Comparison of ENCODE assay signal across 8 cellular contexts in the genomic region with DNA sequence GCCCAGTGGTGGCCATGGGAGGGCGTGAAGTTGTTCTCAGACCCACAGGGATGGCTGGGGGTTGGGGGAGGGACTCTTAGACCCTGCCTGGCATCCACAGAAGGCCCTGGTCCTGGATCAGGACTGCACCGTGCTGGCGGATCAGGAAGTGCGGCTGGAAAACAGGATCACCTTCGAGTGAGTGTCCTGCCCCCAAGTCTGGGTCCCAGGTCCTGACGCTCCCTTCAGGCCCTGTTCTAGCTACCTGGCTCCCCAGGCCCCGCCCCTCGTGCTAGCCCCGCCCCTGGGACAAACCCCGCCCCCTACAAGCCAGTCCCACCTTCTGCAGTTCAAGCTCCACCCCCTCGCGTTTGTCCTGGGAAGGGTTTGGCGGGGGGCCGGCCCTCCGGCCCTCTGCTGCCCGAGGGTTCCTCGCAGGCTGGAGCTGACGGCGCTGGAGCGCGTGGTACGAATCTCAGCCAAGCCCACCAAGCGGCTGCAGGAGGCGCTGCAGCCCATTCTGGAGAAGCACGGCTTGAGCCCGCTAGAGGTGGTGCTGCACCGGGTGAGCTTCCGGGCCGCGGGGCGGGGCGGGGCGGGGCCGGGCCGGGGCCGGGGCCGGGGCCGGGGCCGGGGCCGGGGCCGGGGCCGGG. TPM values are rescaled to one million over a fixed set of nuclear protein-coding genes. Genes with fewer than 3 reads are reported as not detected.
DNase-seq lines count a peak whose midpoint lies in the region; ATAC-seq and TF ChIP-seq lines count a peak whose summit lies in the region.

No MANE protein-coding gene starts in this region.

- ATAC-seq in HG03460 (IDR thresholded peaks at IDR 0.05; ENCODE audit: unreplicated experiment): peak; percentile 65

- POLR2A ChIA-PET in OCI-LY7 (lab: Charles Lee): interaction anchor here (0.6 to 1.7 kb wide), 6 partner anchors 9 to 713 kb away, joined by 3 to 7 read pairs (median 4); a partner anchor contains a TSS

- H2AFZ ChIP-seq in OCI-LY7 (ENCODE audit: low read length): no peak overlapping the region

- CTCF ChIA-PET in OCI-LY7 (lab: Charles Lee; ENCODE audit: unreplicated experiment): interaction anchor here (0.6 to 1.7 kb wide), 9 partner anchors 9 to 45 kb away, joined by 3 to 10 read pairs (median 5); a partner anchor contains a TSS

- no peak overlapping the region for H3K9ac ChIP-seq in adipocyte (ENCODE audit: low read length)

- H3K4me3 ChIP-seq in OCI-LY7 (ENCODE audit: low read depth, low read length, poor library complexity, severe bottlenecking) (peak overlapping the region; percentile 10), adipocyte (ENCODE audit: low read length) (peak overlapping the region; percentile 83)

- H3K9me3 ChIP-seq in OCI-LY7 (ENCODE audit: low read length): no peaks in the 10 kb centered on the region
- H3K9me3 ChIP-seq in adipocyte (ENCODE audit: control insufficient read depth, low read length): no peaks in the 10 kb centered on the region

- H3K27ac ChIP-seq in OCI-LY7 (ENCODE audit: low read depth, low read length, poor library complexity, severe bottlenecking): peak overlapping the region; percentile 56

- BruUV-seq in OCI-LY7 (replicated peaks; lab: Mats Ljungman, UMichigan): no TSS peak

- no peaks in the 10 kb centered on the region for H3K79me2 ChIP-seq in OCI-LY7 (ENCODE audit: insufficient read depth, low read depth, low read length)

- H3K4me2 ChIP-seq in OCI-LY7 (ENCODE audit: low read length): peak overlapping the region; percentile 59; the same call in 1 of the 2 replicates

- intact Hi-C loops in OCI-LY7 (cut with micrococcal nuclease; ENCODE audit: unreplicated experiment): no loop called here
- intact Hi-C loops in cardiac septum (cut with DNase I): no loop called here
- intact Hi-C loops in posterior vena cava (cut with DNase I): no loop called here

- no peaks in the 10 kb centered on the region for H4K20me1 ChIP-seq in OCI-LY7 (ENCODE audit: insufficient read depth, low read length)

- TF ChIP-seq CTCF in GM12872 (IDR thresholded peaks at IDR 0.05; ENCODE audit: insufficient read depth, low read depth, low read length): peak; percentile 52
- TF ChIP-seq CTCF in OCI-LY7 (conservative IDR thresholded peaks at IDR 0.05; ENCODE audit: low read length): peak; percentile 63

- DNase-seq in OCI-LY7 (ENCODE audit: low spot score): peak; percentile 87
- peak; percentile 86 for DNase-seq in adipocyte (ENCODE audit: low read depth)
- peak; percentile 85 for DNase-seq in cardiac septum (ENCODE audit: low spot score)
- peak; percentile 96 for DNase-seq in posterior vena cava (ENCODE audit: low spot score)
- no peak for DNase-seq in NCI-H510A (lab: John Stamatoyannopoulos, UW)
- DNase-seq in GDM1 (lab: John Stamatoyannopoulos, UW): no peak

- no peaks in the 10 kb centered on the region for H3K9me2 ChIP-seq in OCI-LY7 (ENCODE audit: insufficient read depth, low read length)

- H3K4me1 ChIP-seq in OCI-LY7 (ENCODE audit: insufficient read depth, low read length, poor library complexity, severe bottlenecking) (peaks cover 42% of the 10 kb centered on the region), adipocyte (ENCODE audit: control insufficient read depth, insufficient read depth, low read length) (peaks cover 17% of the 10 kb centered on the region)

- H3K36me3 ChIP-seq in OCI-LY7 (ENCODE audit: insufficient read depth, low read length): peaks cover 36% of the 10 kb centered on the region
- no peaks in the 10 kb centered on the region for H3K36me3 ChIP-seq in adipocyte (ENCODE audit: control insufficient read depth, insufficient read depth, low read length, severe bottlenecking)

- H3K27me3 ChIP-seq in adipocyte (replicated peaks; ENCODE audit: control insufficient read depth, insufficient read depth, low read length): peaks cover 9% of the 10 kb centered on the region

RNA-seq across cellular contexts. Expression of a gene that starts 12.9 kb away (rescaled TPM):
- total RNA-seq in OCI-LY7 (2014; rRNA removed; shearing (Covaris generic)): 33.0 and 43.3 TPM in 2 replicates
- total RNA-seq in OCI-LY7 (2022) (41.7 and 46.3 TPM in 2 replicates), cardiac septum (4.3 TPM), posterior vena cava (10 to 100 TPM; 11.3 to 13.4 TPM)

RNA-seq across cellular contexts. Expression of a gene that starts 13.6 kb away (rescaled TPM):
- total RNA-seq in OCI-LY7 (2014; rRNA removed; shearing (Covaris generic)): 0.05 and 0.35 TPM in 2 replicates
- total RNA-seq in OCI-LY7 (2022) (0.46 and 0.63 TPM in 2 replicates), cardiac septum (not detected), posterior vena cava (not detected)

RNA-seq across cellular contexts. Expression of a gene that starts 19.1 kb away (rescaled TPM):
- 144 and 151 TPM in 2 replicates for total RNA-seq in OCI-LY7 (2014; rRNA removed; shearing (Covaris generic))
- total RNA-seq in OCI-LY7 (2022): 103 and 116 TPM in 2 replicates
- 67.5 TPM for total RNA-seq in cardiac septum
- 10 to 100 TPM; 72.4 to 95.7 TPM for total RNA-seq in posterior vena cava

RNA-seq across cellular contexts. Expression of a gene that starts 29.9 kb away (rescaled TPM):
- not detected in 2 replicates for total RNA-seq in OCI-LY7 (2014; rRNA removed; shearing (Covaris generic))
- total RNA-seq in OCI-LY7 (2022) (not detected in 2 replicates), cardiac septum (not detected), posterior vena cava (not detected)

RNA-seq across cellular contexts. Expression of a gene that starts 38.8 kb away (rescaled TPM):
- total RNA-seq in OCI-LY7 (2014; rRNA removed; shearing (Covaris generic)): 1.2 TPM in 1 of 2 replicates, not detected in the other
- 3.0 and 3.8 TPM in 2 replicates for total RNA-seq in OCI-LY7 (2022)
- total RNA-seq in cardiac septum: not detected
- under 1 TPM; 0.38 to 0.93 TPM for total RNA-seq in posterior vena cava

Comparison
In these comparisons a context has a peak if more than half of its experiments do, and no peak if none do; other contexts are left out.
1. DNase-seq: peak in OCI-LY7 (single experiment), adipocyte (single experiment), cardiac septum (single experiment) and posterior vena cava (single experiment); none in NCI-H510A (single experiment) and GDM1 (single experiment).